Comparison of ENCODE assay signal across 8 cellular contexts in the genomic region with DNA sequence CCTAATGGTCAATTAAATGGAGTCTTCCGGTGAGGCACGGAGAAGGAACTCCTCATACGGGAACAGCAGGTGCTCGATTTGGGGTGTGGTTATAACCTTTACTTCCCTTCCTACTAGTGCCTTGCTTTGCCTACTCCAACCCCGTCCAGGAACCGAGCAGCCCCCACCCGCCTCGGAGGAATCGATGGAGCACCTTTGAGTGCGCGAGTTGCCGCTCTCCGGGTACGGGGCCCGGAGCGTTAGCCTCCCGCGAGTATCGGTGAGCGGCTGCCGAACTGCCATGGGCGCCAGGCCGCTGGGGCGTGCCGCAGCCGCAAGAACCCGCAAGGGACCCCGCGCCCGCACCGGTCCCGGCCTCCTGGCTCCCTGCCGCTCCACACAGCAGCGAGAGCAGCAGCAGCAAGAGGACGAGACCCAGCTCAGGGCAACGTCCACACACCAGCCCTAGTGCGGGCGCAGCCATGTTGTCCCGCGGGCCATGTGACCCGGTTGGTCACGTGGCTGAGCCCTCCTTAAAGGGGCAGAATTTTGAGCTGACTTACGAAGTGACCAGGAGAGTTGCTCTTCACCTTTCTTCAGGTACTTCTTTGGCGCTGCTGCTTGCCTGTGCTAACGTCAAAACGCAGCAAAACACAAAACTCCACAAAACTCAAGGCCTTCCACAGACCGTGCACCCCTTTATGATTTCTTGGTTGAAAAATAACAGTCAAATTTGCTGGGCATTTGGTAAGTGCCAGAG. TPM values are rescaled to one million over a fixed set of nuclear protein-coding genes. Genes with fewer than 3 reads are reported as not detected.
A peak's percentile ranks its signal among the peaks of the same experiment; 100 is the strongest.
DNase-seq lines count a peak whose midpoint lies in the region; ATAC-seq and TF ChIP-seq lines count a peak whose summit lies in the region.

A gene (minus strand): TSS at position 487 of the 739 bp plus-strand sequence. CDS start 24 bp downstream, at position 463.

- H3K36me3 ChIP-seq in left lung: no peaks in the 10 kb centered on the region

- no peaks in the 10 kb centered on the region for H3K27me3 Mint-ChIP-seq in dendritic cell treated with granulocyte-macrophage colony-stimulating factor and Interleukin-4, amounts not matched to agents 40 ng/mL and 50 ng/mL, for 4 days

- intact Hi-C loops in dendritic cell treated with granulocyte-macrophage colony-stimulating factor and Interleukin-4, amounts not matched to agents 40 ng/mL and 50 ng/mL, for 4 days (cut with micrococcal nuclease): no loop called here
- intact Hi-C loops in left lung (cut with DNase I): no loop called here

- peak within 1 kb of the TSS; percentile 88 to 95 for H3K27ac ChIP-seq in left lung

- peak within 1 kb of the TSS; percentile 97 for H3K27ac Mint-ChIP-seq in dendritic cell treated with granulocyte-macrophage colony-stimulating factor and Interleukin-4, amounts not matched to agents 40 ng/mL and 50 ng/mL, for 4 days

- no peaks in the 10 kb centered on the region for H3K9me3 Mint-ChIP-seq in dendritic cell treated with granulocyte-macrophage colony-stimulating factor and Interleukin-4, amounts not matched to agents 40 ng/mL and 50 ng/mL, for 4 days

- peak within 1 kb of the TSS; percentile 71 to 87 for H3K4me3 ChIP-seq in left lung

- H3K4me1 Mint-ChIP-seq in dendritic cell treated with granulocyte-macrophage colony-stimulating factor and Interleukin-4, amounts not matched to agents 40 ng/mL and 50 ng/mL, for 4 days (ENCODE audit: low read depth): peaks cover 47% of the 10 kb centered on the region

- ATAC-seq in GM18870 (IDR thresholded peaks at IDR 0.05; ENCODE audit: unreplicated experiment) (peak; percentile 99), HG03108 (IDR thresholded peaks at IDR 0.05; ENCODE audit: unreplicated experiment) (peak; percentile 100), left lung (peak; percentile 99)

- peak within 1 kb of the TSS; percentile 96 for H3K4me3 Mint-ChIP-seq in dendritic cell treated with granulocyte-macrophage colony-stimulating factor and Interleukin-4, amounts not matched to agents 40 ng/mL and 50 ng/mL, for 4 days

- peaks cover 13% of the 10 kb centered on the region for H3K36me3 Mint-ChIP-seq in dendritic cell treated with granulocyte-macrophage colony-stimulating factor and Interleukin-4, amounts not matched to agents 40 ng/mL and 50 ng/mL, for 4 days (ENCODE audit: low read depth)

- H3K9me3 ChIP-seq in left lung: no peaks in the 10 kb centered on the region

- TF ChIP-seq CTCF in AG09319 (IDR thresholded peaks at IDR 0.05; ENCODE audit: low read depth, low read length): no peak
- no peak for TF ChIP-seq CTCF in left lung (IDR thresholded peaks at IDR 0.05)

- H3K4me1 ChIP-seq in left lung: peaks cover 4 to 28% of the 10 kb centered on the region in 2 donors

- no peaks in the 10 kb centered on the region for H3K27me3 ChIP-seq in left lung

- DNase-seq in AG09319 (ENCODE audit: extremely low read depth, low read depth) (peak; percentile 25), NCI-H460 (ENCODE audit: extremely low read depth, low read depth) (peak; percentile 62), left lung (peak; percentile 86 to 95)
- peak; percentile 53 to 65 for DNase-seq in activated CD4-positive, alpha-beta T cell treated with anti-CD3 and anti-CD28 coated beads, Interleukin-2, amount 50 U/mL, for 24 hours (ENCODE audit: low read depth in 1 of 2, low spot score in 1 of 2)
- DNase-seq in stimulated activated CD4-positive, alpha-beta T cell treated with anti-CD3 and anti-CD28 coated beads, Interleukin-2, amount 100 ng/mL, for 24 hours: peak; percentile 77 to 80

RNA-seq across cellular contexts. Expression of the gene that starts here (rescaled TPM):
- total RNA-seq in NCI-H460 (2014; rRNA removed; shearing (Covaris generic)): 11.8 and 16.9 TPM in 2 replicates
- polyA plus RNA-seq in NCI-H460 (2014; cell fraction: nucleus; rRNA removed): 21.7 and 23.8 TPM in 2 replicates
- 10 to 100 TPM; 34.3 to 43.9 TPM for total RNA-seq in left lung

Comparison
In these comparisons a context has a peak if more than half of its experiments do, and no peak if none do; other contexts are left out.
1. Peak in every context shown above with its lines: DNase-seq, ATAC-seq, H3K4me3 ChIP-seq and H3K27ac ChIP-seq.
2. DNase-seq: peak in every context shown above with its lines; median percentile 90 in left lung; 78 in stimulated activated CD4-positive, alpha-beta T cell treated with anti-CD3 and anti-CD28 coated beads, Interleukin-2, amount 100 ng/mL, for 24 hours; 62 in NCI-H460; 59 in activated CD4-positive, alpha-beta T cell treated with anti-CD3 and anti-CD28 coated beads, Interleukin-2, amount 50 U/mL, for 24 hours; 25 in AG09319.